ENCODE assay signal across 9 cellular contexts in genomic region chr2:28620801-28621171, GRCh38.
DNase-seq lines count a peak whose midpoint lies in the region; ATAC-seq and TF ChIP-seq lines count a peak whose summit lies in the region.
"Had no signal": no experiment of that assay in that cellular context is flagged by ENCODE, and none has a peak within 500 bp of the region (broad histone marks: within the 10 kb centered on the region; RNA-seq: fewer than 3 reads in every experiment).

No MANE protein-coding gene starts in this region.

- no peaks in the 10 kb centered on the region for H3K36me3 Mint-ChIP-seq in nephron (ENCODE audit: low read depth)

- peaks cover 59% of the 10 kb centered on the region for H3K4me1 Mint-ChIP-seq in nephron

- H3K4me1 ChIP-seq in heart left ventricle (peaks cover 0 to 53% (median 33%) of the 10 kb centered on the region in 12 donors), right cardiac atrium (ENCODE audit: control insufficient read depth, insufficient read depth, low read length) (peaks cover 14% of the 10 kb centered on the region), urinary bladder (ENCODE audit: insufficient read depth) (no peaks in the 10 kb centered on the region)

- intact Hi-C loops in heart left ventricle (cut with DNase I): loop anchor here in 7 of 10 donors (10.0 kb wide), 2 partner anchors 64 to 134 kb away; partner anchors contain the start of gene PPP1CB (in 6 of the 7)
- intact Hi-C loops in right cardiac atrium (cut with DNase I): no loop called here

- H3K4me3 ChIP-seq in heart left ventricle (no peak overlapping the region), right cardiac atrium (ENCODE audit: low read length) (no peak overlapping the region), urinary bladder (ENCODE audit: low read depth, low read length) (no peak overlapping the region)

- no peak overlapping the region for H3K4me3 Mint-ChIP-seq in nephron

- 87 to 95% (median 90%) methylated on average over 4 of the region's 4 CpGs for WGBS in heart left ventricle, 4 donors
- 88% methylated on average over 4 of the region's 4 CpGs for WGBS in right cardiac atrium
- WGBS in urinary bladder: 83% methylated on average over 4 of the region's 4 CpGs

- no peak for DNase-seq in heart left ventricle
- no peak for DNase-seq in right cardiac atrium
- no peak for DNase-seq in NOMO-1 treated with dmso at 0.1 percent for 144 hours (lab: John Stamatoyannopoulos, UW; ENCODE audit: unreplicated experiment)
- DNase-seq in kidney tubule cell (ENCODE audit: low spot score): no peak
- DNase-seq: NCI-H1105 had no signal

- H3K9me3 Mint-ChIP-seq in nephron: no peaks in the 10 kb centered on the region

- H3K27me3 Mint-ChIP-seq in nephron (ENCODE audit: low read depth): peaks cover 3% of the 10 kb centered on the region

- H3K27ac ChIP-seq in heart left ventricle: peak overlapping the region; percentile 38 to 93 (median 70)
- no peak overlapping the region for H3K27ac ChIP-seq in right cardiac atrium (ENCODE audit: low read length)
- H3K27ac ChIP-seq in cingulate gyrus (ENCODE audit: low read depth, low read length): peak overlapping the region; percentile 92
- peak overlapping the region; percentile 81 for H3K27ac ChIP-seq in urinary bladder (ENCODE audit: low read depth)

- H3K27ac Mint-ChIP-seq in nephron: peak overlapping the region; percentile 70 to 86 (median 75)

- H3K27me3 ChIP-seq in heart left ventricle: no peaks in the 10 kb centered on the region
- no peaks in the 10 kb centered on the region for H3K27me3 ChIP-seq in right cardiac atrium (ENCODE audit: control insufficient read depth, insufficient read depth)

- no peaks in the 10 kb centered on the region for H3K36me3 ChIP-seq in heart left ventricle
- no peaks in the 10 kb centered on the region for H3K36me3 ChIP-seq in urinary bladder (ENCODE audit: insufficient read depth)

- ATAC-seq in heart left ventricle: no peak
- ATAC-seq in right cardiac atrium: no peak
- no peak for ATAC-seq in GM19455 (IDR thresholded peaks at IDR 0.05; ENCODE audit: unreplicated experiment)

- no peak for TF ChIP-seq POLR2A in heart left ventricle (IDR thresholded peaks at IDR 0.05)

- H3K9me3 ChIP-seq in heart left ventricle (no peaks in the 10 kb centered on the region), right cardiac atrium (ENCODE audit: control insufficient read depth, low read length) (no peaks in the 10 kb centered on the region)

- TF ChIP-seq CTCF in heart left ventricle (IDR thresholded peaks at IDR 0.05) (no peak), nephron (IDR thresholded peaks at IDR 0.05; ENCODE audit: unreplicated experiment in 3 of 3) (no peak)

Comparison
In these comparisons a context has a peak if more than half of its experiments do, and no peak if none do; other contexts are left out.
1. intact Hi-C loops: an anchor here in heart left ventricle (10.0 kb wide); none called in right cardiac atrium.